Comparison of ENCODE assay signal across 8 cellular contexts in the genomic region with DNA sequence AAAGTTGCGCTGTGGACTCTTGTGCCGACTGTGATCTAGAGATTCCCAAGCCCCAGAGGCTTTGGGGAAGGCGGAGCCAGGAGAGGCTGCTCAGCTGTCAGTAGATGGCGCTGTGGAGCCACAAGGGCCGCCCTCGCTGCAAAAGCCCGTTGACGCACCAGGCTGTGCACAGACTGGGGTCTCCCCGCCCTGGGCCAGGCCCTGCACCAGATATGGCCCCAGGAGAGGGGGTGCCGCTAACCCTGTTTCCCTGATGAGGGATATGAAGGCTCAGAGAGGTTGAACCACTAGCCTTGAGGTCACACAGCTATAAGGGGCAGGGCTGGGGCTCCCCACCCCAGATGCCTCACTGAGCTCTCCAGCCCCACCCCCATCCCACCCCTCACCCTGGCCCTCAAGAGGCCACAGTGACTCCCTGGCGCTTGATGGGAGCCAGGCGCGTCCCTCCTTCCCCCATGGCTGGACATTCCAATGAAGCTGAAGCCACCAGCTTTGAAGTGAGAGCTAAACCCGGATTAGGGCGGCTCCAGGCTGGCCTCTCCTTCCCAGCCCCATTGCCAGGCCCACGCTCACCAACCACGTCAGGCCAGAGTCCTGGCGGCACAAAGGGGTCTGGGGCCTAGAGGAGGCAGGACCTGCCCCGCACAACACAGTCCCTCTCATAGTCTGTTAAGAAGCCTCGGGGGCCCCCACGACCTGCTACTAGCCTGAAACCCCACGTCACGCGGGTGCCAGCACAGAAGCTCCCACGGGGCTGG. TPM values are rescaled to one million over a fixed set of nuclear protein-coding genes. Genes with fewer than 3 reads are reported as not detected.
A peak's percentile ranks its signal among the peaks of the same experiment; 100 is the strongest.
DNase-seq lines count a peak whose midpoint lies in the region; ATAC-seq and TF ChIP-seq lines count a peak whose summit lies in the region.

No MANE protein-coding gene starts in this region.

- ATAC-seq in GM19455 (IDR thresholded peaks at IDR 0.05; ENCODE audit: unreplicated experiment), result peak; percentile 61
- ATAC-seq in left colon, result peak; percentile 73
- ATAC-seq in GM18517 (IDR thresholded peaks at IDR 0.05; ENCODE audit: unreplicated experiment), result no peak

- DNase-seq in AG10803 (ENCODE audit: low read depth), result peak; percentile 68
- peak; percentile 70 for DNase-seq in NCI-H2171 treated with DMSO at 0.1 percent for 48 hours (lab: John Stamatoyannopoulos, UW)
- peak; percentile 21 for DNase-seq in activated CD4-positive, CD25-positive, alpha-beta regulatory T cell treated with anti-CD3 and anti-CD28 coated beads, Interleukin-2, amount 50 U/mL, for 16 hours (ENCODE audit: low read depth, low spot score)
- peak; percentile 44 for DNase-seq in central memory CD4-positive, alpha-beta T cell
- DNase-seq in left colon, result peak; percentile 54 to 85
- peak; percentile 46 for DNase-seq in stimulated activated CD4-positive, alpha-beta T cell treated with anti-CD3 and anti-CD28 coated beads, Interleukin-2, amount 100 ng/mL, for 4 hours (ENCODE audit: low read depth)

- TF ChIP-seq CTCF in AG10803 (conservative IDR thresholded peaks at IDR 0.05; ENCODE audit: low read length), result peak; percentile 90

- H3K4me3 ChIP-seq in AG10803 (ENCODE audit: low read length), result no peak overlapping the region

- intact Hi-C loops in left colon (cut with DNase I, micrococcal nuclease), result no loop called here

RNA-seq across cellular contexts. Expression of a gene that starts 26.4 kb away (rescaled TPM):
- not detected for total RNA-seq in left colon
